8 cellular contexts compared by ENCODE assay signal in genomic region chr17:18026408-18026776, GRCh38. TPM values are rescaled to one million over a fixed set of nuclear protein-coding genes. Genes with fewer than 3 reads are reported as not detected.
A peak's percentile ranks its signal among the peaks of the same experiment; 100 is the strongest.
DNase-seq lines count a peak whose midpoint lies in the region; ATAC-seq and TF ChIP-seq lines count a peak whose summit lies in the region.

No MANE protein-coding gene starts in this region.

- peak overlapping the region; percentile 11 for H2AFZ ChIP-seq in IMR-90 (replicated peaks; ENCODE audit: low read length, poor library complexity)
- no peak overlapping the region for H2AFZ ChIP-seq in mesenchymal stem cell (ENCODE audit: low read depth, low read length)

- ATAC-seq in IMR-90 (ENCODE audit: low read depth) (peak; percentile 82), HG03469 (IDR thresholded peaks at IDR 0.05; ENCODE audit: unreplicated experiment) (no peak)

- no peak overlapping the region for H3K23ac ChIP-seq in IMR-90 (ENCODE audit: low read depth, low read length)
- H3K23ac ChIP-seq in mesenchymal stem cell (ENCODE audit: low read length in 2 of 2), result no peak overlapping the region

- H3K9ac ChIP-seq in IMR-90 (ENCODE audit: low read depth, low read length) (no peak overlapping the region), mesenchymal stem cell (ENCODE audit: low read length) (peak overlapping the region; percentile 60)

- H4K8ac ChIP-seq in IMR-90 (ENCODE audit: low read depth in 2 of 2, low read length in 2 of 2) (0 out of 4 replicates have a peak overlapping the region, but pooled peaks of 1 of the 2 experiments have one; percentile 26), mesenchymal stem cell (ENCODE audit: low read length) (no peak overlapping the region)

- H3K56ac ChIP-seq in IMR-90 (ENCODE audit: extremely low read depth, insufficient read depth, low read length), result no peak overlapping the region

- dilution Hi-C loops in IMR-90 (cut with HindIII; ENCODE audit: low sequenced_read_pairs, unreplicated experiment), result no loop called here

- H3K79me1 ChIP-seq in IMR-90 (ENCODE audit: low read depth in 1 of 2, low read length in 2 of 2) (peaks cover 6 to 25% of the 10 kb centered on the region in 2 experiments; a peak in 1 of 4 replicates), mesenchymal stem cell (replicated peaks; ENCODE audit: low read length, poor library complexity, severe bottlenecking) (peaks cover 16% of the 10 kb centered on the region)

- H4K91ac ChIP-seq in IMR-90 (ENCODE audit: insufficient read depth, low read depth, low read length) (no peak overlapping the region), mesenchymal stem cell (ENCODE audit: low read length) (no peak overlapping the region)

- H2BK20ac ChIP-seq in IMR-90 (ENCODE audit: low read depth, low read length), result no peak overlapping the region

- H3K27ac ChIP-seq in IMR-90 (ENCODE audit: insufficient read depth, low read length) (no peak overlapping the region), mesenchymal stem cell (ENCODE audit: low read length, poor library complexity, severe bottlenecking) (no peak overlapping the region), WERI-Rb-1 (no peak overlapping the region)

- no peak overlapping the region for H3K4me2 ChIP-seq in IMR-90 (ENCODE audit: low read depth, low read length)
- H3K4me2 ChIP-seq in mesenchymal stem cell (ENCODE audit: low read length, poor library complexity, severe bottlenecking), result no peak overlapping the region

- no peaks in the 10 kb centered on the region; the same call in 1 of the 2 replicates for H4K20me1 ChIP-seq in IMR-90 (ENCODE audit: insufficient read depth, low read length)

- peaks cover 3% of the 10 kb centered on the region; the same call in 1 of the 2 replicates for H3K4me1 ChIP-seq in BE2C
- peaks cover 6% of the 10 kb centered on the region; the same call in 1 of the 2 replicates for H3K4me1 ChIP-seq in IMR-90 (ENCODE audit: control insufficient read depth, insufficient read depth, low read length)
- H3K4me1 ChIP-seq in mesenchymal stem cell (ENCODE audit: control insufficient read depth, insufficient read depth, low read depth, low read length), result peaks cover 4% of the 10 kb centered on the region

- DNase-seq in BE2C (peak; percentile 64), IMR-90 (peak; percentile 81), astrocyte of the cerebellum (ENCODE audit: low read depth) (peak; percentile 50), mesenchymal stem cell (peak; percentile 75), WERI-Rb-1 (no peak), KG1 (lab: John Stamatoyannopoulos, UW) (no peak), NCI-H510A (lab: John Stamatoyannopoulos, UW) (no peak)

- H3K9me1 ChIP-seq in IMR-90 (ENCODE audit: insufficient read depth, low read length), result peaks cover 27% of the 10 kb centered on the region

- H3K18ac ChIP-seq in IMR-90 (ENCODE audit: low read depth, low read length) (no peak overlapping the region), mesenchymal stem cell (ENCODE audit: low read depth in 1 of 2, low read length in 2 of 2) (no peak overlapping the region)

- no peak overlapping the region for H4K5ac ChIP-seq in IMR-90 (ENCODE audit: low read depth, low read length)

- H2AK5ac ChIP-seq in IMR-90 (ENCODE audit: low read depth, low read length) (peak overlapping the region; percentile 36; the same call in 1 of the 2 replicates), mesenchymal stem cell (ENCODE audit: low read length, severe bottlenecking) (no peak overlapping the region)

- CTCF ChIA-PET in IMR-90 (lab: Yijun Ruan, JAX), result no interaction called here

- WGBS in IMR-90 (ENCODE audit: extremely low coverage in 2 of 2, insufficient read length in 1 of 2), 2 experiments, result no CpG with 5 or more reads among the region's 5 CpGs
- WGBS in mesenchymal stem cell, result 85% methylated on average over 5 of the region's 5 CpGs

- in situ Hi-C loops in IMR-90 (cut with MboI; ENCODE audit: low sequenced_read_pairs), result no loop called here
- in situ Hi-C loops in astrocyte of the cerebellum (cut with HindIII; ENCODE audit: low sequenced_read_pairs), result loop anchor here (25.0 kb wide), 1 partner anchor 364 kb away; no protein-coding TSS in a partner anchor

- H2BK5ac ChIP-seq in IMR-90 (ENCODE audit: low read depth, low read length, poor library complexity, severe bottlenecking), result peak overlapping the region; percentile 8
- no peak overlapping the region for H2BK5ac ChIP-seq in mesenchymal stem cell (ENCODE audit: low read depth, low read length, poor library complexity, severe bottlenecking)

- H3K27me3 ChIP-seq in BE2C, result no peaks in the 10 kb centered on the region
- no peaks in the 10 kb centered on the region for H3K27me3 ChIP-seq in IMR-90 (ENCODE audit: control insufficient read depth, insufficient read depth, low read length)
- H3K27me3 ChIP-seq in mesenchymal stem cell (ENCODE audit: control insufficient read depth in 1 of 2, insufficient read depth in 1 of 2, low read length in 2 of 2), result no peaks in the 10 kb centered on the region
- no peaks in the 10 kb centered on the region for H3K27me3 ChIP-seq in WERI-Rb-1 (ENCODE audit: insufficient read depth, low read depth, severe bottlenecking)

- TF ChIP-seq CTCF in BE2C (IDR thresholded peaks at IDR 0.05; ENCODE audit: low read depth, low read length) (no peak), IMR-90 (conservative IDR thresholded peaks at IDR 0.05; ENCODE audit: low read depth, low read length) (0 out of 2 replicates have a peak, but pooled peaks have one; percentile 7), astrocyte of the cerebellum (IDR thresholded peaks at IDR 0.05; ENCODE audit: low read depth, low read length, missing control alignments) (no peak), WERI-Rb-1 (IDR thresholded peaks at IDR 0.05; ENCODE audit: low read depth, low read length) (no peak)

- H3K36me3 ChIP-seq in BE2C (no peaks in the 10 kb centered on the region; the same call in 1 of the 2 replicates), IMR-90 (ENCODE audit: control insufficient read depth, insufficient read depth, low read length) (peaks cover 6% of the 10 kb centered on the region), mesenchymal stem cell (ENCODE audit: control insufficient read depth in 1 of 2, insufficient read depth in 2 of 2, low read depth in 1 of 2, low read length in 2 of 2) (peaks cover 14 to 25% of the 10 kb centered on the region in 2 experiments), WERI-Rb-1 (peaks cover 10% of the 10 kb centered on the region; the same call in 1 of the 2 replicates)

- H3K4ac ChIP-seq in IMR-90 (ENCODE audit: low read depth, low read length), result 0 out of 2 replicates have a peak overlapping the region, but pooled peaks have one; percentile 13
- no peak overlapping the region for H3K4ac ChIP-seq in mesenchymal stem cell (ENCODE audit: low read depth in 1 of 2, low read length in 2 of 2)

- no peak overlapping the region for H2BK12ac ChIP-seq in mesenchymal stem cell (ENCODE audit: low read length in 2 of 2)

- H3K9me3 ChIP-seq in BE2C (no peaks in the 10 kb centered on the region), IMR-90 (ENCODE audit: control insufficient read depth, insufficient read depth, low read length) (no peaks in the 10 kb centered on the region), mesenchymal stem cell (ENCODE audit: control insufficient read depth, low read length) (no peaks in the 10 kb centered on the region), WERI-Rb-1 (ENCODE audit: severe bottlenecking) (no peaks in the 10 kb centered on the region)

- no TSS peak for BruUV-seq in IMR-90 (replicated peaks; lab: Mats Ljungman, UMichigan)

- TF ChIP-seq POLR2A in IMR-90 (IDR thresholded peaks at IDR 0.05; ENCODE audit: low read depth, low read length), result no peak

- H3K4me3 ChIP-seq in BE2C (ENCODE audit: low read depth, low read length) (no peak overlapping the region), IMR-90 (ENCODE audit: insufficient read depth, low read depth, low read length) (no peak overlapping the region), astrocyte of the cerebellum (ENCODE audit: low read depth, low read length) (no peak overlapping the region), mesenchymal stem cell (ENCODE audit: insufficient read depth in 1 of 2, low read depth in 1 of 2, low read length in 2 of 2) (peak overlapping the region in 1 of 2 experiments; percentile 31), WERI-Rb-1 (ENCODE audit: low read depth, low read length) (no peak overlapping the region)

- H2BK120ac ChIP-seq in IMR-90 (ENCODE audit: low read depth, low read length) (no peak overlapping the region), mesenchymal stem cell (ENCODE audit: low read depth, low read length) (no peak overlapping the region)

- TF ChIP-seq RAD21 in IMR-90 (IDR thresholded peaks at IDR 0.05; ENCODE audit: low read length), result no peak

- no peak overlapping the region for H3K14ac ChIP-seq in IMR-90 (replicated peaks; ENCODE audit: low read depth, low read length)
- H3K14ac ChIP-seq in mesenchymal stem cell (ENCODE audit: low read length in 2 of 2), result no peak overlapping the region

- peak overlapping the region; percentile 49 for H2AK9ac ChIP-seq in IMR-90 (replicated peaks; ENCODE audit: low read depth, low read length, poor library complexity)

- intact Hi-C loops in IMR-90 (cut with micrococcal nuclease), result loop anchor here (5.0 kb wide), 1 partner anchor 34 kb away; no protein-coding TSS in a partner anchor

- no peak overlapping the region for H2BK15ac ChIP-seq in IMR-90 (ENCODE audit: low read depth, low read length)
- no peak overlapping the region for H2BK15ac ChIP-seq in mesenchymal stem cell (ENCODE audit: low read depth, poor library complexity, severe bottlenecking)

- POLR2A ChIA-PET in IMR-90 (lab: Charles Lee; ENCODE audit: unreplicated experiment), result no interaction called here

RNA-seq across cellular contexts. Expression of gene ATPAF2, which starts 12.6 kb away (rescaled TPM):
- 19.6 TPM for polyA plus RNA-seq in BE2C (2012; ENCODE audit: insufficient read depth, insufficient read length, low read depth)
- 14.2 and 27.6 TPM in 2 replicates for total RNA-seq in IMR-90 (2012; rRNA removed)
- 19.5 and 21.9 TPM in 2 replicates for polyA plus RNA-seq in IMR-90 (2012; rRNA removed)
- polyA plus RNA-seq in IMR-90 (2012; cell fraction: cytosol; rRNA removed), result 28.8 and 54.4 TPM in 2 replicates
- 31.6 and 48.8 TPM in 2 replicates for polyA plus RNA-seq in IMR-90 (2012; cell fraction: nucleus; rRNA removed; ENCODE audit: low replicate concordance)
- polyA plus RNA-seq in mesenchymal stem cell (2013, experiment 1 of 2), result 13.9 TPM
- polyA plus RNA-seq in mesenchymal stem cell (2013, experiment 2 of 2), result 12.1 TPM

RNA-seq across cellular contexts. Expression of gene GID4, which starts 12.8 kb away (rescaled TPM):
- polyA plus RNA-seq in BE2C (2012; ENCODE audit: insufficient read depth, insufficient read length, low read depth), result 2.6 TPM
- 3.9 and 5.0 TPM in 2 replicates for total RNA-seq in IMR-90 (2012; rRNA removed)
- 4.2 and 5.6 TPM in 2 replicates for polyA plus RNA-seq in IMR-90 (2012; rRNA removed)
- 3.1 and 3.3 TPM in 2 replicates for polyA plus RNA-seq in IMR-90 (2012; cell fraction: cytosol; rRNA removed)
- polyA plus RNA-seq in IMR-90 (2012; cell fraction: nucleus; rRNA removed; ENCODE audit: low replicate concordance), result 2.6 and 5.1 TPM in 2 replicates
- polyA plus RNA-seq in mesenchymal stem cell (2013, experiment 1 of 2), result 7.1 TPM
- 7.2 TPM for polyA plus RNA-seq in mesenchymal stem cell (2013, experiment 2 of 2)

RNA-seq across cellular contexts. Expression of gene DRC3, which starts 53.7 kb away (rescaled TPM):
- 7.0 TPM for polyA plus RNA-seq in BE2C (2012; ENCODE audit: insufficient read depth, insufficient read length, low read depth)
- total RNA-seq in IMR-90 (2012; rRNA removed), result 0.28 and 0.72 TPM in 2 replicates
- polyA plus RNA-seq in IMR-90 (2012; rRNA removed), result 0.23 and 0.55 TPM in 2 replicates
- 0.12 and 0.30 TPM in 2 replicates for polyA plus RNA-seq in IMR-90 (2012; cell fraction: cytosol; rRNA removed)
- 1.1 and 1.8 TPM in 2 replicates for polyA plus RNA-seq in IMR-90 (2012; cell fraction: nucleus; rRNA removed; ENCODE audit: low replicate concordance)
- polyA plus RNA-seq in mesenchymal stem cell (2013, experiment 1 of 2), result 0.23 TPM
- 0.25 TPM for polyA plus RNA-seq in mesenchymal stem cell (2013, experiment 2 of 2)

RNA-seq across cellular contexts. Expression of gene TOM1L2, which starts 54.2 kb away (rescaled TPM):
- 15.8 TPM for polyA plus RNA-seq in BE2C (2012; ENCODE audit: insufficient read depth, insufficient read length, low read depth)
- total RNA-seq in IMR-90 (2012; rRNA removed), result 23.3 and 34.4 TPM in 2 replicates
- polyA plus RNA-seq in IMR-90 (2012; rRNA removed), result 51.7 and 54.3 TPM in 2 replicates
- 33.4 and 54.4 TPM in 2 replicates for polyA plus RNA-seq in IMR-90 (2012; cell fraction: cytosol; rRNA removed)
- 144 and 187 TPM in 2 replicates for polyA plus RNA-seq in IMR-90 (2012; cell fraction: nucleus; rRNA removed; ENCODE audit: low replicate concordance)
- polyA plus RNA-seq in mesenchymal stem cell (2013, experiment 1 of 2), result 40.1 TPM
- 35.1 TPM for polyA plus RNA-seq in mesenchymal stem cell (2013, experiment 2 of 2)

Comparison
In these comparisons a context has a peak if more than half of its experiments do, and no peak if none do; other contexts are left out.
1. DNase-seq: peak in BE2C (single experiment), IMR-90 (single experiment), astrocyte of the cerebellum (single experiment) and mesenchymal stem cell (single experiment); none in WERI-Rb-1 (single experiment), KG1 (single experiment) and NCI-H510A (single experiment).